Comparison of ENCODE assay signal across 12 cellular contexts in the genomic region with DNA sequence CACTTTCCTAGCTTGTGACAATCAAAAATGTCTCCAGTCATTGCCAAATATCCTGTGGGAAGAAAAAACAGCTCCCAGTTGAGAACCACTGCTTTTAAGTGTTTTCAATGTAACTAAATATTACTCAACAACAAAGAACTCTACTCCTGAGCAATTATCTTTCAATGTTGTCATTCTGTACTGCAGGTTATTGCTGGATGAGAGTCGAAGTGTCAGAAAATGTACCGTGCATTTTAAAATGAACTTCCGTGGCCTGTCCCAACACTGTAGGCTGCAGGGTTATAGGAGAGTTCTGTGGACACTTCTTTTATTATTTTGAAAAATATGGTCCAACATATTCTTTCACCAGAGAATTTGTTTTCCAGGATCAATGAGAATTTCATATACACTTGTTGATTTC. TPM values are rescaled to one million over a fixed set of nuclear protein-coding genes. Genes with fewer than 3 reads are reported as not detected.
"Had no signal": no experiment of that assay in that cellular context is flagged by ENCODE, and none has a peak within 500 bp of the region (broad histone marks: within the 10 kb centered on the region; RNA-seq: fewer than 3 reads in every experiment).

No MANE protein-coding gene starts in this region.

- H3K4me2 ChIP-seq: GM23338 had no signal

- ATAC-seq: GM23338, HCT116 had no signal

- FAIRE-seq: H1, H54 had no signal

- DNase-seq: GM23248, GOT3, H7, H9, HCEC 1CT, HFFc6 had no signal

- H3K36me3 ChIP-seq: HAP-1 had no signal

- H3K27ac ChIP-seq: GM23248 had no signal

- H3K9ac ChIP-seq: GM23248 had no signal

- H3K4me3 ChIP-seq: GM23248, GM23338, HAP-1 had no signal

- H3K4me1 ChIP-seq: HAP-1 had no signal

- H3K9me3 ChIP-seq: HAP-1 had no signal

- H2AFZ ChIP-seq: GM23248, GM23338 had no signal

RNA-seq across cellular contexts. Expression of a gene that starts 34.8 kb away (rescaled TPM):
- total RNA-seq: GM23248, GM23338, H1, H4, H7, H9, HFFc6 had no signal
- polyA plus RNA-seq: GM23248, GM23338, H1 had no signal
